Comparison of ENCODE assay signal across 18 cellular contexts in genomic region chr4:8725071-8725841, GRCh38.
DNase-seq lines count a peak whose midpoint lies in the region; ATAC-seq and TF ChIP-seq lines count a peak whose summit lies in the region.
"Had no signal": no experiment of that assay in that cellular context is flagged by ENCODE, and none has a peak within 500 bp of the region (broad histone marks: within the 10 kb centered on the region; RNA-seq: fewer than 3 reads in every experiment).

No MANE protein-coding gene starts in this region.

- intact Hi-C loops in activated B cell treated with CpG ODN at 0.5 μM for 24 hours (cut with micrococcal nuclease) (no loop called here), lower lobe of right lung (cut with DNase I) (no loop called here), tibial artery (cut with DNase I; ENCODE audit: low total_unique reads) (no loop called here)

- no peaks in the 10 kb centered on the region for H3K36me3 Mint-ChIP-seq in activated B cell treated with CpG ODN at 0.5 μM for 24 hours (ENCODE audit: low read depth)
- H3K36me3 Mint-ChIP-seq in activated naive CD8-positive, alpha-beta T cell treated with anti-CD3 and anti-CD28 coated beads for 36 hours, result no peaks in the 10 kb centered on the region
- H3K36me3 Mint-ChIP-seq: CD4-positive, CD25-positive, alpha-beta regulatory T cell; stimulated activated effector memory CD8-positive, alpha-beta T cell treated with anti-CD3 and anti-CD28 coated beads, Interleukin-12 subunit alpha, Interleukin-12 subunit beta, amount 100 ng/mL, for 72 hours had no signal

- no peak for TF ChIP-seq CTCF in activated B cell treated with CpG ODN at 0.5 μM for 24 hours (IDR thresholded peaks at IDR 0.05)
- no peak for TF ChIP-seq CTCF in lower lobe of right lung (IDR thresholded peaks at IDR 0.05)
- no peak for TF ChIP-seq CTCF in tibial artery (IDR thresholded peaks at IDR 0.05)
- TF ChIP-seq CTCF in foreskin fibroblast (IDR thresholded peaks at IDR 0.05; ENCODE audit: low read depth, low read length), result no peak

- no peak overlapping the region for H3K4me3 Mint-ChIP-seq in activated B cell treated with CpG ODN at 0.5 μM for 24 hours
- no peak overlapping the region for H3K4me3 Mint-ChIP-seq in activated naive CD8-positive, alpha-beta T cell treated with anti-CD3 and anti-CD28 coated beads for 36 hours
- H3K4me3 Mint-ChIP-seq: CD4-positive, CD25-positive, alpha-beta regulatory T cell; stimulated activated effector memory CD8-positive, alpha-beta T cell treated with anti-CD3 and anti-CD28 coated beads, Interleukin-12 subunit alpha, Interleukin-12 subunit beta, amount 100 ng/mL, for 72 hours had no signal

- H3K4me1 Mint-ChIP-seq in activated B cell treated with CpG ODN at 0.5 μM for 24 hours, result peaks cover 2% of the 10 kb centered on the region
- no peaks in the 10 kb centered on the region for H3K4me1 Mint-ChIP-seq in activated naive CD8-positive, alpha-beta T cell treated with anti-CD3 and anti-CD28 coated beads for 36 hours
- H3K4me1 Mint-ChIP-seq: CD4-positive, CD25-positive, alpha-beta regulatory T cell; stimulated activated effector memory CD8-positive, alpha-beta T cell treated with anti-CD3 and anti-CD28 coated beads, Interleukin-12 subunit alpha, Interleukin-12 subunit beta, amount 100 ng/mL, for 72 hours had no signal

- peaks cover 33% of the 10 kb centered on the region for H3K27me3 ChIP-seq in lower lobe of right lung (ENCODE audit: low read depth)
- H3K27me3 ChIP-seq in tibial artery, result peaks cover 0 to 64% of the 10 kb centered on the region in 2 donors
- H3K27me3 ChIP-seq: pancreas had no signal

- H3K36me3 ChIP-seq in lower lobe of right lung (no peaks in the 10 kb centered on the region), tibial artery (no peaks in the 10 kb centered on the region)
- H3K36me3 ChIP-seq: pancreas had no signal

- H3K27ac ChIP-seq in lower lobe of right lung (no peak overlapping the region), tibial artery (no peak overlapping the region)
- H3K27ac ChIP-seq: A549, pancreas had no signal

- no peak overlapping the region for H3K27ac Mint-ChIP-seq in activated B cell treated with CpG ODN at 0.5 μM for 24 hours
- no peak overlapping the region for H3K27ac Mint-ChIP-seq in activated naive CD8-positive, alpha-beta T cell treated with anti-CD3 and anti-CD28 coated beads for 36 hours
- H3K27ac Mint-ChIP-seq: CD4-positive, CD25-positive, alpha-beta regulatory T cell; stimulated activated effector memory CD8-positive, alpha-beta T cell treated with anti-CD3 and anti-CD28 coated beads, Interleukin-12 subunit alpha, Interleukin-12 subunit beta, amount 100 ng/mL, for 72 hours had no signal

- CTCF ChIA-PET in activated B cell treated with CpG ODN at 0.5 μM for 24 hours (lab: Charles Lee), result no interaction called here

- ATAC-seq in activated B cell treated with CpG ODN at 0.5 μM for 24 hours (ENCODE audit: low read depth) (no peak), lower lobe of right lung (no peak)
- ATAC-seq: A549; stimulated activated effector memory CD8-positive, alpha-beta T cell treated with anti-CD3 and anti-CD28 coated beads, Interleukin-12 subunit alpha, Interleukin-12 subunit beta, amount 100 ng/mL, for 72 hours had no signal

- no peaks in the 10 kb centered on the region for H3K9me3 ChIP-seq in lower lobe of right lung
- H3K9me3 ChIP-seq in tibial artery, result no peaks in the 10 kb centered on the region
- H3K9me3 ChIP-seq: A549, pancreas had no signal

- no peak overlapping the region for H3K4me3 ChIP-seq in lower lobe of right lung
- H3K4me3 ChIP-seq in tibial artery, result no peak overlapping the region
- no peak overlapping the region for H3K4me3 ChIP-seq in foreskin fibroblast (ENCODE audit: low read depth in 1 of 2, low read length in 2 of 2)
- H3K4me3 ChIP-seq: A549, pancreas had no signal

- H3K4me1 ChIP-seq in lower lobe of right lung (no peaks in the 10 kb centered on the region), tibial artery (no peaks in the 10 kb centered on the region)
- H3K4me1 ChIP-seq: A549, pancreas had no signal

- peaks cover 4% of the 10 kb centered on the region for H3K27me3 Mint-ChIP-seq in activated B cell treated with CpG ODN at 0.5 μM for 24 hours
- peaks cover 8% of the 10 kb centered on the region for H3K27me3 Mint-ChIP-seq in activated naive CD8-positive, alpha-beta T cell treated with anti-CD3 and anti-CD28 coated beads for 36 hours
- H3K27me3 Mint-ChIP-seq: CD4-positive, CD25-positive, alpha-beta regulatory T cell had no signal

- POLR2A ChIA-PET in activated B cell treated with CpG ODN at 0.5 μM for 24 hours (lab: Charles Lee), result no interaction called here

- peak; percentile 4 for DNase-seq in activated CD4-positive, alpha-beta T cell treated with anti-CD3 and anti-CD28 coated beads for 1 hour
- DNase-seq in activated CD4-positive, alpha-beta T cell treated with anti-CD3 and anti-CD28 coated beads for 48 hours, result no peak
- peak; percentile 6 for DNase-seq in activated B cell treated with CpG ODN at 0.5 μM for 24 hours
- DNase-seq in lower lobe of right lung, result peak; percentile 32
- DNase-seq in tibial artery, result peak; percentile 15 to 57
- DNase-seq in foreskin fibroblast, result no peak
- no peak for DNase-seq in epidermal melanocyte (ENCODE audit: insufficient read length, low spot score)
- DNase-seq in activated naive CD8-positive, alpha-beta T cell treated with anti-CD3 and anti-CD28 coated beads for 36 hours, result no peak
- DNase-seq: activated gamma-delta T cell treated with Interleukin-2 at 50 U/mL for 16 hours; CD4-positive, CD25-positive, alpha-beta regulatory T cell; cortex of kidney; DMS53; NCI-H187 treated with DMSO at 0.1 percent for 48 hours; OCI-M1; trophoblast cell had no signal

- no peaks in the 10 kb centered on the region for H3K9me3 Mint-ChIP-seq in activated B cell treated with CpG ODN at 0.5 μM for 24 hours
- no peaks in the 10 kb centered on the region for H3K9me3 Mint-ChIP-seq in activated naive CD8-positive, alpha-beta T cell treated with anti-CD3 and anti-CD28 coated beads for 36 hours
- H3K9me3 Mint-ChIP-seq: stimulated activated effector memory CD8-positive, alpha-beta T cell treated with anti-CD3 and anti-CD28 coated beads, Interleukin-12 subunit alpha, Interleukin-12 subunit beta, amount 100 ng/mL, for 72 hours had no signal

Comparison
In these comparisons a context has a peak if more than half of its experiments do, and no peak if none do; other contexts are left out.
1. DNase-seq: peak in activated CD4-positive, alpha-beta T cell treated with anti-CD3 and anti-CD28 coated beads for 1 hour (single experiment), activated B cell treated with CpG ODN at 0.5 μM for 24 hours (single experiment), lower lobe of right lung (single experiment) and tibial artery (2 of 2); none in activated CD4-positive, alpha-beta T cell treated with anti-CD3 and anti-CD28 coated beads for 48 hours (single experiment), foreskin fibroblast (0 of 2), epidermal melanocyte (single experiment) and activated naive CD8-positive, alpha-beta T cell treated with anti-CD3 and anti-CD28 coated beads for 36 hours (single experiment).